In the genomic region with DNA sequence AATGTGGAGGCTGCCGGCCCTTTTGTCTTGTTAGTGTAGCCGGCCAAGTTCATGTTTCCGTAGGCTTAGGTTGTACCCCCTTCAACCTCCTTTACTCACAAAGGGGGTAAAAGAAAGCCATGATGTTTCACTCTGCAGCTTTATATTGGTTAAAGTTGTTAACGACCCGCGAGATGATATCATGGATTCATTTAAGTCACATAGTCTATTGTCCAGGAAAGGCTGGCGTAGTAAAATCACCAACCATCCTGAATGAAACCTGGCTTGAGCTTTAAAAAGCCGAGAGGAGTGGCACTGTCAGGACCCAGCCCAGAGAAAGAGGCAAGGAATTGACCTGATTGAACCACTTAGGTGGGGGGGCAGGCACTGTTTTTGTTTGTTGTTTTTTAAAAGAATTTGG, we compare ENCODE assay signal across 8 cellular contexts. TPM values are rescaled to one million over a fixed set of nuclear protein-coding genes. Genes with fewer than 3 reads are reported as not detected.
DNase-seq lines count a peak whose midpoint lies in the region; ATAC-seq, FAIRE-seq and TF ChIP-seq lines count a peak whose summit lies in the region.

No MANE protein-coding gene starts in this region.

- dilution Hi-C loops in keratinocyte (cut with MboI; ENCODE audit: extremely low pct_ligation_motif_present, low sequenced_read_pairs): no loop called here

- H3K9me3 ChIP-seq in adrenal gland (replicated peaks in 1 of 3) (no peaks in the 10 kb centered on the region), keratinocyte (ENCODE audit: control insufficient read depth, low read depth, low read length) (no peaks in the 10 kb centered on the region)

- H3K79me2 ChIP-seq in keratinocyte (ENCODE audit: control insufficient read depth, insufficient read depth, low read length): no peaks in the 10 kb centered on the region

- peak; percentile 36 for DNase-seq in NCI-H2227 (lab: John Stamatoyannopoulos, UW; ENCODE audit: unreplicated experiment)
- DNase-seq in NCI-H2227 treated with DMSO at 0.1 percent for 48 hours (lab: John Stamatoyannopoulos, UW): no peak
- DNase-seq in adrenal gland: peak in 1 of 7 donors; percentile 24
- DNase-seq in keratinocyte (ENCODE audit: low read depth, low spot score): no peak
- DNase-seq in substantia nigra (lab: John Stamatoyannopoulos, UW): no peak
- no peak for DNase-seq in NK-92 treated with Interleukin-12 subunit alpha and Interleukin-12 subunit beta, amount 100 ng/mL, for 24 hours (lab: John Stamatoyannopoulos, UW)
- no peak for DNase-seq in SW 1271 (lab: John Stamatoyannopoulos, UW)

- peaks cover 23 to 46% of the 10 kb centered on the region in 2 donors for H3K4me1 ChIP-seq in adrenal gland (replicated peaks in 1 of 2)
- peaks cover 6% of the 10 kb centered on the region for H3K4me1 ChIP-seq in keratinocyte (ENCODE audit: control insufficient read depth, extremely low read depth, insufficient read depth, low read length)

- no peaks in the 10 kb centered on the region for H3K9me1 ChIP-seq in keratinocyte (ENCODE audit: control insufficient read depth, extremely low read depth, insufficient read depth, low read length)

- peak overlapping the region; percentile 23 to 71 (median 58) for H3K4me3 ChIP-seq in adrenal gland
- H3K4me3 ChIP-seq in keratinocyte (ENCODE audit: control insufficient read depth in 2 of 3, extremely low read depth in 1 of 3, insufficient read depth in 2 of 3, low read depth in 1 of 3, low read length in 3 of 3): peak overlapping the region; percentile 72 to 77 (median 75)

- H3K4me2 ChIP-seq in keratinocyte (ENCODE audit: control insufficient read depth, extremely low read depth, insufficient read depth, low read depth, low read length): peak overlapping the region; percentile 93

- H2AFZ ChIP-seq in keratinocyte (ENCODE audit: control insufficient read depth, low read length): peak overlapping the region; percentile 67

- TF ChIP-seq CTCF in adrenal gland (IDR thresholded peaks at IDR 0.05) (no peak), keratinocyte (optimal IDR thresholded peaks at IDR 0.05 in 1 of 3, IDR thresholded peaks at IDR 0.05 in 1 of 3, conservative IDR thresholded peaks at IDR 0.05 in 1 of 3; ENCODE audit: extremely low read depth in 1 of 3, insufficient read depth in 2 of 3, low read length in 3 of 3) (no peak)

- no peaks in the 10 kb centered on the region for H3K27me3 ChIP-seq in adrenal gland
- no peaks in the 10 kb centered on the region for H3K27me3 ChIP-seq in keratinocyte (ENCODE audit: control insufficient read depth, extremely low read depth, insufficient read depth, low read length)

- TF ChIP-seq POLR2A in adrenal gland (IDR thresholded peaks at IDR 0.05): no peak

- no peak for ATAC-seq in HG02759 (IDR thresholded peaks at IDR 0.05; ENCODE audit: unreplicated experiment)

- H4K20me1 ChIP-seq in keratinocyte (ENCODE audit: control insufficient read depth, extremely low read depth, insufficient read depth, low read length): no peaks in the 10 kb centered on the region

- H3K9ac ChIP-seq in keratinocyte (ENCODE audit: control insufficient read depth, extremely low read depth, insufficient read depth, low read length): peak overlapping the region; percentile 70

- peaks cover 0 to 20% of the 10 kb centered on the region in 2 donors for H3K36me3 ChIP-seq in adrenal gland (replicated peaks in 1 of 2)
- peaks cover 6 to 9% of the 10 kb centered on the region in 2 experiments for H3K36me3 ChIP-seq in keratinocyte (ENCODE audit: control insufficient read depth in 2 of 2, extremely low read depth in 1 of 2, insufficient read depth in 2 of 2, low read length in 2 of 2)

- intact Hi-C loops in adrenal gland (cut with DNase I): no loop called here

- H3K27ac ChIP-seq in adrenal gland (peak overlapping the region; percentile 79 to 94 (median 89)), keratinocyte (ENCODE audit: control insufficient read depth, insufficient read depth, low read length) (peak overlapping the region; percentile 55), substantia nigra (ENCODE audit: low read depth, low read length, poor library complexity, severe bottlenecking) (peak overlapping the region; percentile 75)

- 0 to 3% (median 2%) methylated on average over 5 to 8 of the region's 8 CpGs for WGBS in adrenal gland, 4 donors

- FAIRE-seq in keratinocyte (lab: Jason Lieb, UNC): no peak

RNA-seq across cellular contexts. Expression of a gene that starts 1.3 kb away (rescaled TPM):
- 100 to 1,000 TPM in 3 of 8 donors, 10 to 100 TPM in 5; 55.9 to 135 (median 84.0) TPM for total RNA-seq in adrenal gland
- polyA plus RNA-seq in adrenal gland: 10 to 100 TPM; 52.5 to 74.2 (median 68.7) TPM
- polyA plus RNA-seq in keratinocyte: 17.9 to 35.1 TPM (median 26.3 TPM) in 3 replicates
- 15.4 TPM for polyA plus RNA-seq in keratinocyte (2011; ENCODE audit: low read depth)
- 21.4 and 24.3 TPM in 2 replicates for polyA plus RNA-seq in keratinocyte (2011; cell fraction: cytosol; rRNA removed)
- 19.5 and 20.1 TPM in 2 replicates for polyA plus RNA-seq in keratinocyte (2011; cell fraction: nucleus; rRNA removed)
- 17.2 and 27.4 TPM in 2 replicates for polyA plus RNA-seq in keratinocyte (2012; ENCODE audit: low replicate concordance)
- polyA minus RNA-seq in keratinocyte: 8.0 to 11.4 TPM (median 8.9 TPM) in 3 replicates
- polyA minus RNA-seq in keratinocyte (2011; cell fraction: cytosol; rRNA and poly(A)+ RNA removed): 5.8 TPM
- 5.4 and 7.9 TPM in 2 replicates for polyA minus RNA-seq in keratinocyte (2011; cell fraction: nucleus; rRNA and poly(A)+ RNA removed)

RNA-seq across cellular contexts. Expression of a gene that starts 5.4 kb away (rescaled TPM):
- 10 to 100 TPM in 6 of 8 donors, 1 to 10 TPM in 2; 4.2 to 19.9 (median 12.9) TPM for total RNA-seq in adrenal gland
- polyA plus RNA-seq in adrenal gland (10 to 100 TPM; 18.3 to 43.6 (median 40.8) TPM), keratinocyte (18.3 to 31.0 TPM (median 25.2 TPM) in 3 replicates)
- 29.8 TPM for polyA plus RNA-seq in keratinocyte (2011; ENCODE audit: low read depth)
- 16.1 and 19.7 TPM in 2 replicates for polyA plus RNA-seq in keratinocyte (2011; cell fraction: cytosol; rRNA removed)
- 30.6 and 32.1 TPM in 2 replicates for polyA plus RNA-seq in keratinocyte (2011; cell fraction: nucleus; rRNA removed)
- 23.7 and 28.9 TPM in 2 replicates for polyA plus RNA-seq in keratinocyte (2012; ENCODE audit: low replicate concordance)
- 6.6 to 17.8 TPM (median 7.8 TPM) in 3 replicates for polyA minus RNA-seq in keratinocyte
- 9.2 TPM for polyA minus RNA-seq in keratinocyte (2011; cell fraction: cytosol; rRNA and poly(A)+ RNA removed)
- 6.9 and 8.6 TPM in 2 replicates for polyA minus RNA-seq in keratinocyte (2011; cell fraction: nucleus; rRNA and poly(A)+ RNA removed)

RNA-seq across cellular contexts. Expression of a gene that starts 17.7 kb away (rescaled TPM):
- total RNA-seq in adrenal gland: 100 to 1,000 TPM in 2 of 8 donors, 10 to 100 TPM in 6; 41.1 to 143 (median 74.0) TPM
- polyA plus RNA-seq in adrenal gland (10 to 100 TPM; 35.5 to 87.0 (median 47.5) TPM), keratinocyte (0.54 to 2.1 TPM (median 1.3 TPM) in 3 replicates)
- 0.74 TPM for polyA plus RNA-seq in keratinocyte (2011; ENCODE audit: low read depth)
- 0.27 and 0.47 TPM in 2 replicates for polyA plus RNA-seq in keratinocyte (2011; cell fraction: cytosol; rRNA removed)
- polyA plus RNA-seq in keratinocyte (2011; cell fraction: nucleus; rRNA removed): 1.5 and 2.3 TPM in 2 replicates
- polyA plus RNA-seq in keratinocyte (2012; ENCODE audit: low replicate concordance): 0.54 and 1.3 TPM in 2 replicates
- 1.8 to 3.5 TPM (median 2.0 TPM) in 3 replicates for polyA minus RNA-seq in keratinocyte
- polyA minus RNA-seq in keratinocyte (2011; cell fraction: cytosol; rRNA and poly(A)+ RNA removed): 0.77 TPM
- polyA minus RNA-seq in keratinocyte (2011; cell fraction: nucleus; rRNA and poly(A)+ RNA removed): 3.7 and 4.0 TPM in 2 replicates

RNA-seq across cellular contexts. Expression of a gene that starts 46.3 kb away (rescaled TPM):
- total RNA-seq in adrenal gland: 10 to 100 TPM; 22.0 to 36.1 (median 26.8) TPM
- polyA plus RNA-seq in adrenal gland (10 to 100 TPM in 2 of 3 donors, 1 to 10 TPM in 1; 9.3 to 28.0 (median 11.8) TPM), keratinocyte (8.4 to 11.3 TPM (median 10.0 TPM) in 3 replicates)
- 2.9 TPM for polyA plus RNA-seq in keratinocyte (2011; ENCODE audit: low read depth)
- polyA plus RNA-seq in keratinocyte (2011; cell fraction: cytosol; rRNA removed): 4.7 and 9.5 TPM in 2 replicates
- polyA plus RNA-seq in keratinocyte (2011; cell fraction: nucleus; rRNA removed): 14.9 and 20.0 TPM in 2 replicates
- 3.4 and 6.1 TPM in 2 replicates for polyA plus RNA-seq in keratinocyte (2012; ENCODE audit: low replicate concordance)
- polyA minus RNA-seq in keratinocyte: 4.9 to 19.3 TPM (median 17.0 TPM) in 3 replicates
- polyA minus RNA-seq in keratinocyte (2011; cell fraction: cytosol; rRNA and poly(A)+ RNA removed): 13.0 TPM
- 5.7 and 12.1 TPM in 2 replicates for polyA minus RNA-seq in keratinocyte (2011; cell fraction: nucleus; rRNA and poly(A)+ RNA removed)

Comparison
In these comparisons a context has a peak if more than half of its experiments do, and no peak if none do; other contexts are left out.
1. RNA of a gene that starts 17.7 kb away (polyA plus RNA-seq): 35.5 to 87.0 TPM in adrenal gland; 0.27 to 2.3 TPM in keratinocyte; every median in the first group is over 10 times any median in the second.
2. Peak in every context shown above with its lines, with median percentiles within 50 percentile points of each other: H3K27ac ChIP-seq.